1 cellular context compared by ENCODE assay signal in genomic region chr1:16211824-16212223, GRCh38.
TF ChIP-seq lines count a peak whose summit lies in the region.

No MANE protein-coding gene starts in this region.

TF ChIP-seq in HCT116, 20 proteins besides CTCF, POLR2A, EP300 and RAD21 (continued from another document):
- TF ChIP-seq REST (IDR thresholded peaks at IDR 0.05; ENCODE audit: low read depth): no peak
- TF ChIP-seq JUND (IDR thresholded peaks at IDR 0.05): no peak
- TF ChIP-seq SIN3A (IDR thresholded peaks at IDR 0.05; ENCODE audit: low read depth): no peak
- TF ChIP-seq ATF3 (IDR thresholded peaks at IDR 0.05): no peak
- no peak for TF ChIP-seq SP1 (IDR thresholded peaks at IDR 0.05; ENCODE audit: low read depth)
- no peak for TF ChIP-seq CBX3 (IDR thresholded peaks at IDR 0.05; ENCODE audit: low read depth)
- no peak for TF ChIP-seq SRF (IDR thresholded peaks at IDR 0.05; ENCODE audit: low read depth)
- no peak for TF ChIP-seq EZH2 (IDR thresholded peaks at IDR 0.05)
- TF ChIP-seq TCF7L2 (IDR thresholded peaks at IDR 0.05; ENCODE audit: borderline replicate concordance, extremely low read depth, insufficient read depth, insufficient read length): no peak
- TF ChIP-seq ZNF274 (IDR thresholded peaks at IDR 0.05; ENCODE audit: low read depth, low read length): no peak
- no peak for TF ChIP-seq EGR1 (IDR thresholded peaks at IDR 0.05; ENCODE audit: low read depth)
